In the genomic region with DNA sequence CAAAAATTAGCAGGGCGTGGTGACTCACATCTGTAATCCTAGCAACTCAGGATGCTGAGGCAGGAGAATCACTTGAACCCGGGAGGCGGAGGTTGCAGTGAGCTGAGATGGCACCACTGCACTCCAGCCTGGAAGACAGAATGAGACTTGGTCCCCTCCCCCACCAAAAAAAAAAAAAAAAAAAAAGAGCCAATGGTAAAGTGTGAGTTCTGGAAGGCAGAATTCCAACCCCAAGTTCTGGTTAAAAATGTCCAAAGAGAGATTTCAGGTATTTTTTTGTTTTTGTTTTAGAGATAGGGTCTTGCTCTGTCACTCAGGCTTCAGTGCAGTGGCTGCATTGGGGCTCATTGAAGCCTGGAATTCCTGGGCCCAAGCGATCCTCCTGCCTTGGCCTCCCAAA, we compare ENCODE assay signal across 13 cellular contexts. TPM values are rescaled to one million over a fixed set of nuclear protein-coding genes. Genes with fewer than 3 reads are reported as not detected.
DNase-seq lines count a peak whose midpoint lies in the region; ATAC-seq and TF ChIP-seq lines count a peak whose summit lies in the region.
"Had no signal": no experiment of that assay in that cellular context is flagged by ENCODE, and none has a peak within 500 bp of the region (broad histone marks: within the 10 kb centered on the region; RNA-seq: fewer than 3 reads in every experiment).

No MANE protein-coding gene starts in this region.

- H3K27ac Mint-ChIP-seq in activated naive CD4-positive, alpha-beta T cell treated with anti-CD3 and anti-CD28 coated beads, Interleukin-2, amount 10 ng/mL, durations not matched to agents 7 days and 5 days: peak overlapping the region; percentile 99
- peak overlapping the region; percentile 98 for H3K27ac Mint-ChIP-seq in T-helper 17 cell
- H3K27ac Mint-ChIP-seq in type B pancreatic cell: peak overlapping the region; percentile 96

- no peak for TF ChIP-seq POLR2A in esophagus squamous epithelium (IDR thresholded peaks at IDR 0.05)

- no peaks in the 10 kb centered on the region for H3K9me3 Mint-ChIP-seq in activated naive CD4-positive, alpha-beta T cell treated with anti-CD3 and anti-CD28 coated beads, Interleukin-2, amount 10 ng/mL, durations not matched to agents 7 days and 5 days
- H3K9me3 Mint-ChIP-seq in type B pancreatic cell: no peaks in the 10 kb centered on the region

- peaks cover 43 to 86% (median 45%) of the 10 kb centered on the region in 3 donors for H3K4me1 ChIP-seq in esophagus squamous epithelium

- CTCF ChIA-PET in activated naive CD4-positive, alpha-beta T cell treated with anti-CD3 and anti-CD28 coated beads, Interleukin-2, amount 10 ng/mL, durations not matched to agents 7 days and 5 days (lab: Charles Lee): no interaction called here

- H3K9me3 ChIP-seq in T-helper 17 cell (ENCODE audit: control insufficient read depth, low read length, poor library complexity, severe bottlenecking): no peaks in the 10 kb centered on the region
- no peaks in the 10 kb centered on the region for H3K9me3 ChIP-seq in esophagus squamous epithelium
- H3K9me3 ChIP-seq: left ventricle myocardium inferior, ovary, SJSA1 had no signal

- no peak for TF ChIP-seq CTCF in esophagus squamous epithelium (IDR thresholded peaks at IDR 0.05)
- no peak for TF ChIP-seq CTCF in type B pancreatic cell (conservative IDR thresholded peaks at IDR 0.05)

- H3K27me3 Mint-ChIP-seq in activated naive CD4-positive, alpha-beta T cell treated with anti-CD3 and anti-CD28 coated beads, Interleukin-2, amount 10 ng/mL, durations not matched to agents 7 days and 5 days: no peaks in the 10 kb centered on the region
- H3K27me3 Mint-ChIP-seq in T-helper 17 cell: no peaks in the 10 kb centered on the region
- peaks cover 4% of the 10 kb centered on the region for H3K27me3 Mint-ChIP-seq in type B pancreatic cell

- peaks cover 19% of the 10 kb centered on the region for H3K36me3 Mint-ChIP-seq in activated naive CD4-positive, alpha-beta T cell treated with anti-CD3 and anti-CD28 coated beads, Interleukin-2, amount 10 ng/mL, durations not matched to agents 7 days and 5 days
- H3K36me3 Mint-ChIP-seq in T-helper 17 cell (ENCODE audit: low read depth): peaks cover 2% of the 10 kb centered on the region
- peaks cover 28% of the 10 kb centered on the region for H3K36me3 Mint-ChIP-seq in type B pancreatic cell

- no peak overlapping the region for H3K4me3 ChIP-seq in esophagus squamous epithelium
- H3K4me3 ChIP-seq: ovary, SJSA1 had no signal

- H3K27ac ChIP-seq in esophagus squamous epithelium: peak overlapping the region; percentile 95 to 99 (median 98)
- H3K27ac ChIP-seq: SJSA1 had no signal

- H3K4me1 Mint-ChIP-seq in activated naive CD4-positive, alpha-beta T cell treated with anti-CD3 and anti-CD28 coated beads, Interleukin-2, amount 10 ng/mL, durations not matched to agents 7 days and 5 days: peaks cover 66% of the 10 kb centered on the region
- H3K4me1 Mint-ChIP-seq in T-helper 17 cell (peaks cover 48% of the 10 kb centered on the region), type B pancreatic cell (ENCODE audit: unreplicated experiment) (peaks cover 47% of the 10 kb centered on the region)

- peaks cover 0 to 14% (median 3%) of the 10 kb centered on the region in 3 donors for H3K36me3 ChIP-seq in esophagus squamous epithelium
- H3K36me3 ChIP-seq: ovary had no signal

- no peaks in the 10 kb centered on the region for H3K27me3 ChIP-seq in esophagus squamous epithelium
- H3K27me3 ChIP-seq: ovary, SJSA1 had no signal

- 81% methylated on average over 4 of the region's 4 CpGs for WGBS in esophagus squamous epithelium, 2 donors

- ATAC-seq in T-helper 17 cell (no peak), GM21381 (IDR thresholded peaks at IDR 0.05; ENCODE audit: unreplicated experiment) (no peak), GM19397 (IDR thresholded peaks at IDR 0.05; ENCODE audit: unreplicated experiment) (no peak)

- intact Hi-C loops in esophagus squamous epithelium (cut with DNase I) (no loop called here), cardiac septum (cut with DNase I) (no loop called here)

- peak; percentile 18 for DNase-seq in activated naive CD4-positive, alpha-beta T cell treated with anti-CD3 and anti-CD28 coated beads, Interleukin-2, amount 10 ng/mL, durations not matched to agents 7 days and 5 days
- no peak for DNase-seq in activated naive CD4-positive, alpha-beta T cell (lab: John Stamatoyannopoulos, UW)
- no peak for DNase-seq in T-helper 17 cell
- no peak for DNase-seq in esophagus squamous epithelium (lab: John Stamatoyannopoulos, UW)
- DNase-seq in type B pancreatic cell (ENCODE audit: extremely low spot score, unreplicated experiment): no peak
- DNase-seq in cardiac septum (ENCODE audit: low spot score): no peak
- DNase-seq: left ventricle myocardium inferior, NCI-H1092, NCI-H524 had no signal

- no peak overlapping the region for H3K4me3 Mint-ChIP-seq in activated naive CD4-positive, alpha-beta T cell treated with anti-CD3 and anti-CD28 coated beads, Interleukin-2, amount 10 ng/mL, durations not matched to agents 7 days and 5 days
- H3K4me3 Mint-ChIP-seq in T-helper 17 cell (no peak overlapping the region), type B pancreatic cell (peak overlapping the region; percentile 95)

RNA-seq across cellular contexts. Expression of a gene that starts 1.6 kb away (rescaled TPM):
- 100 to 1,000 TPM; 223 to 231 TPM for total RNA-seq in T-helper 17 cell
- total RNA-seq in esophagus squamous epithelium: 100 to 1,000 TPM in 3 of 4 donors, 10 to 100 TPM in 1; 83.5 to 253 (median 215) TPM
- 450 and 545 TPM in 2 replicates for total RNA-seq in type B pancreatic cell (ENCODE audit: low replicate concordance)
- 212 TPM for total RNA-seq in cardiac septum

RNA-seq across cellular contexts. Expression of a gene that starts 14.8 kb away (rescaled TPM):
- total RNA-seq in T-helper 17 cell: 1 to 10 TPM in 1 of 2 donors, under 1 TPM in 1; 0.96 to 2.0 TPM
- total RNA-seq in esophagus squamous epithelium: 1 to 10 TPM; 2.3 to 6.2 (median 3.2) TPM
- total RNA-seq in type B pancreatic cell (ENCODE audit: low replicate concordance): 6.9 and 11.7 TPM in 2 replicates
- total RNA-seq in cardiac septum: 6.2 TPM

RNA-seq across cellular contexts. Expression of a gene that starts 30.8 kb away (rescaled TPM):
- total RNA-seq in T-helper 17 cell: 1 to 10 TPM; 3.7 to 3.8 TPM
- total RNA-seq in esophagus squamous epithelium: 10 to 100 TPM; 39.7 to 65.9 (median 54.4) TPM
- total RNA-seq in type B pancreatic cell (ENCODE audit: low replicate concordance): 65.0 and 70.6 TPM in 2 replicates
- total RNA-seq in cardiac septum: 29.6 TPM

RNA-seq across cellular contexts. Expression of a gene that starts 36.5 kb away (rescaled TPM):
- total RNA-seq in T-helper 17 cell: 10 to 100 TPM; 23.5 to 26.9 TPM
- total RNA-seq in esophagus squamous epithelium: 10 to 100 TPM; 51.5 to 99.4 (median 77.1) TPM
- 25.6 and 53.5 TPM in 2 replicates for total RNA-seq in type B pancreatic cell (ENCODE audit: low replicate concordance)
- total RNA-seq in cardiac septum: 7.4 TPM
